ENCODE assay signal across 12 cellular contexts in the genomic region with DNA sequence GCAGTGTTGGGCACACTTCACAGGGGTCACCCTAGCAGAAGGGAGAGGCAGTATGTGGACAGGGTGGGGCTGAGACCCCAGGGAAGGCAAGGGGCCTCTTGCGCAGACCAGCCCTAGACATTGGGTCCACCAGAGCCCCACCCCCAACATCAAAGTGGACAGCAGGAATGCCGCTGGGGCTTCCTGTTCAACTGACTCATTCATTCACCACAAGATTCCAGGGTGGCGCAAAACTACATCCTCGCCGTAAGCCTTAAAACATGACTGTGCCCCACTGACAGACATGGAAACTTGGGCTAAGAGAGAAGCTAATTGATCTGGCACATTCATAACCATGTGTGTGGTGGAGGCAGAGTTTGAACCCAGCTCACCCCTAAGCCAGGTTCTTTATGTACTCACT. TPM values are rescaled to one million over a fixed set of nuclear protein-coding genes. Genes with fewer than 3 reads are reported as not detected.
DNase-seq lines count a peak whose midpoint lies in the region; ATAC-seq and TF ChIP-seq lines count a peak whose summit lies in the region.
"Had no signal": no experiment of that assay in that cellular context is flagged by ENCODE, and none has a peak within 500 bp of the region (broad histone marks: within the 10 kb centered on the region; RNA-seq: fewer than 3 reads in every experiment).

No MANE protein-coding gene starts in this region.

- WGBS in HUES64 = 93% methylated on average over 5 of the region's 5 CpGs
- 0% methylated on average over 4 of the region's 5 CpGs for WGBS in mammary epithelial cell (ENCODE audit: low coverage, missing lambda C conversion rate)
- WGBS in endodermal cell (ENCODE audit: insufficient coverage in 1 of 2, insufficient read length in 1 of 2), 2 experiments = 97 to 100% methylated on average over 2 to 5 of the region's 5 CpGs

- in situ Hi-C loops in mammary epithelial cell (cut with MboI; ENCODE audit: low sequenced_read_pairs in 2 of 2) = no loop called here

- TF ChIP-seq CTCF in mammary epithelial cell (conservative IDR thresholded peaks at IDR 0.05 in 1 of 2, IDR thresholded peaks at IDR 0.05 in 1 of 2; ENCODE audit: extremely low read depth in 1 of 2, insufficient read depth in 1 of 2, low read depth in 1 of 2, low read length in 2 of 2) (no peak), natural killer cell (IDR thresholded peaks at IDR 0.05) (no peak), endodermal cell (conservative IDR thresholded peaks at IDR 0.05) (no peak)

- no peaks in the 10 kb centered on the region for H4K20me1 ChIP-seq in mammary epithelial cell (ENCODE audit: insufficient read depth, low read length)

- H3K27me3 ChIP-seq in HUES64 (ENCODE audit: insufficient read depth, low read length) = no peaks in the 10 kb centered on the region
- H3K27me3 ChIP-seq in mammary epithelial cell (ENCODE audit: insufficient read depth, low read length) = no peaks in the 10 kb centered on the region
- H3K27me3 ChIP-seq in endodermal cell (ENCODE audit: control insufficient read depth, insufficient read depth, low read length, poor library complexity, severe bottlenecking) = no peaks in the 10 kb centered on the region
- H3K27me3 ChIP-seq: uterus had no signal

- H3K4me3 ChIP-seq in HUES64 (ENCODE audit: low read length) (no peak overlapping the region), mammary epithelial cell (replicated peaks in 1 of 3; ENCODE audit: insufficient read depth in 1 of 3, low read depth in 2 of 3, low read length in 3 of 3) (no peak overlapping the region), endodermal cell (ENCODE audit: low read length) (no peak overlapping the region)
- H3K4me3 ChIP-seq: coronary artery, uterus had no signal

- H3K4me3 Mint-ChIP-seq in natural killer cell (no peak overlapping the region), endodermal cell (no peak overlapping the region)
- H3K4me3 Mint-ChIP-seq: CD4-positive, CD25-positive, alpha-beta regulatory T cell had no signal

- peak; percentile 92 for DNase-seq in AG08396 (ENCODE audit: low spot score)
- peak; percentile 95 for DNase-seq in mammary epithelial cell
- DNase-seq in kidney tubule cell (ENCODE audit: low spot score) = peak; percentile 81
- DNase-seq in NCI-H2029 (lab: John Stamatoyannopoulos, UW) = no peak
- no peak for DNase-seq in natural killer cell
- DNase-seq in endodermal cell = no peak
- DNase-seq in activated CD4-positive, alpha-beta T cell treated with anti-CD3 and anti-CD28 coated beads for 48 hours = no peak
- DNase-seq: CD4-positive, CD25-positive, alpha-beta regulatory T cell; NCI-H748 treated with DMSO at 0.1 percent for 48 hours; uterus had no signal

- H3K27me3 Mint-ChIP-seq in natural killer cell (ENCODE audit: low read depth in 2 of 2) = peaks cover 0 to 8% of the 10 kb centered on the region in 2 donors
- H3K27me3 Mint-ChIP-seq in endodermal cell (ENCODE audit: insufficient read depth) = no peaks in the 10 kb centered on the region

- 0 out of 2 replicates have a peak overlapping the region, but pooled peaks have one; percentile 14 for H3K9ac ChIP-seq in HUES64 (ENCODE audit: low read depth, low read length)
- no peak overlapping the region for H3K9ac ChIP-seq in mammary epithelial cell (ENCODE audit: insufficient read depth, low read length)
- H3K9ac ChIP-seq in endodermal cell (ENCODE audit: extremely low read depth, low read length, poor library complexity, severe bottlenecking) = no peak overlapping the region

- no peak for ATAC-seq in natural killer cell

- H3K36me3 ChIP-seq in HUES64 (ENCODE audit: insufficient read depth, low read length) = no peaks in the 10 kb centered on the region
- H3K36me3 ChIP-seq in mammary epithelial cell (ENCODE audit: insufficient read depth, low read length) = peaks cover 31% of the 10 kb centered on the region
- no peaks in the 10 kb centered on the region for H3K36me3 ChIP-seq in endodermal cell (ENCODE audit: control insufficient read depth, insufficient read depth, low read length)
- H3K36me3 ChIP-seq: uterus had no signal

- intact Hi-C loops in mammary epithelial cell (cut with micrococcal nuclease) (loop anchor here (1.0 kb wide), 2 partner anchors 11 to 20 kb away; no protein-coding TSS in a partner anchor), natural killer cell (cut with micrococcal nuclease) (no loop called here)

- H3K4me1 Mint-ChIP-seq in natural killer cell (peaks cover 0 to 9% of the 10 kb centered on the region in 2 donors), endodermal cell (no peaks in the 10 kb centered on the region)

- no peaks in the 10 kb centered on the region for H3K36me3 Mint-ChIP-seq in natural killer cell
- no peaks in the 10 kb centered on the region for H3K36me3 Mint-ChIP-seq in endodermal cell (ENCODE audit: low read depth)
- H3K36me3 Mint-ChIP-seq: CD4-positive, CD25-positive, alpha-beta regulatory T cell had no signal

- H3K9me3 Mint-ChIP-seq in natural killer cell = no peaks in the 10 kb centered on the region
- no peaks in the 10 kb centered on the region for H3K9me3 Mint-ChIP-seq in endodermal cell
- H3K9me3 Mint-ChIP-seq: CD4-positive, CD25-positive, alpha-beta regulatory T cell had no signal

- no TSS peak for BruUV-seq in mammary epithelial cell (replicated peaks; lab: Mats Ljungman, UMichigan)

- H2AFZ ChIP-seq in mammary epithelial cell (ENCODE audit: low read depth, low read length) = no peak overlapping the region

- H3K79me2 ChIP-seq in mammary epithelial cell (ENCODE audit: insufficient read depth, low read length) = no peaks in the 10 kb centered on the region

- dilution Hi-C loops in mammary epithelial cell (cut with HindIII; ENCODE audit: low sequenced_read_pairs) = no loop called here

- peak overlapping the region; percentile 39 for H3K4me2 ChIP-seq in mammary epithelial cell (ENCODE audit: insufficient read depth, low read depth, low read length)

- H3K27ac ChIP-seq in HUES64 (ENCODE audit: low read depth, low read length) (peak overlapping the region; percentile 45; the same call in 1 of the 2 replicates), mammary epithelial cell (ENCODE audit: insufficient read depth, low read depth, low read length) (peak overlapping the region; percentile 2), endodermal cell (ENCODE audit: low read depth, low read length) (no peak overlapping the region)
- H3K27ac ChIP-seq: coronary artery, uterus had no signal

- H3K27ac Mint-ChIP-seq in natural killer cell = no peak overlapping the region
- no peak overlapping the region for H3K27ac Mint-ChIP-seq in endodermal cell

- peaks cover 7% of the 10 kb centered on the region; the same call in 1 of the 2 replicates for H3K4me1 ChIP-seq in HUES64 (ENCODE audit: insufficient read depth, low read length)
- H3K4me1 ChIP-seq in mammary epithelial cell (ENCODE audit: insufficient read depth, low read length) = peaks cover 20% of the 10 kb centered on the region
- no peaks in the 10 kb centered on the region for H3K4me1 ChIP-seq in endodermal cell (ENCODE audit: control insufficient read depth, insufficient read depth, low read length)
- H3K4me1 ChIP-seq: uterus had no signal

- H3K9me3 ChIP-seq in HUES64 (ENCODE audit: insufficient read depth, low read depth, low read length) (no peaks in the 10 kb centered on the region), mammary epithelial cell (replicated peaks; ENCODE audit: insufficient read depth, low read length) (no peaks in the 10 kb centered on the region), endodermal cell (ENCODE audit: control insufficient read depth, low read length) (no peaks in the 10 kb centered on the region)
- H3K9me3 ChIP-seq: uterus had no signal

- CTCF ChIA-PET in mammary epithelial cell (lab: Charles Lee; ENCODE audit: low non-redundant PET) = no interaction called here

RNA-seq across cellular contexts. Expression of a gene that starts 14.0 kb away (rescaled TPM):
- polyA plus RNA-seq in HUES64 (2013, experiment 1 of 2) = 4.0 TPM
- polyA plus RNA-seq in HUES64 (2013, experiment 2 of 2) = 3.9 TPM
- total RNA-seq in mammary epithelial cell = 100 to 1,000 TPM; 121 to 146 TPM
- polyA plus RNA-seq in mammary epithelial cell = 32.8 TPM
- polyA minus RNA-seq in mammary epithelial cell = 57.1 TPM
- total RNA-seq in natural killer cell = under 1 TPM in 1 of 3 donors, not detected in 2; 0.14 TPM
- 1 to 10 TPM; 7.4 to 9.9 TPM for total RNA-seq in endodermal cell
- polyA plus RNA-seq in endodermal cell (2013, experiment 1 of 2) = 3.6 TPM
- 2.7 TPM for polyA plus RNA-seq in endodermal cell (2013, experiment 2 of 2)
- total RNA-seq: CD4-positive, CD25-positive, alpha-beta regulatory T cell had no signal
- polyA plus RNA-seq: CD4-positive, CD25-positive, alpha-beta regulatory T cell had no signal

RNA-seq across cellular contexts. Expression of a gene that starts 45.1 kb away (rescaled TPM):
- polyA plus RNA-seq in HUES64 (2013, experiment 1 of 2) = 41.1 TPM
- 39.9 TPM for polyA plus RNA-seq in HUES64 (2013, experiment 2 of 2)
- total RNA-seq in mammary epithelial cell (10 to 100 TPM; 58.6 to 78.0 TPM), natural killer cell (10 to 100 TPM; 48.9 to 62.8 (median 49.9) TPM), endodermal cell (10 to 100 TPM; 51.4 to 59.1 TPM)
- 106 TPM for polyA plus RNA-seq in mammary epithelial cell
- polyA minus RNA-seq in mammary epithelial cell = 81.6 TPM
- polyA plus RNA-seq in endodermal cell (2013, experiment 1 of 2) = 60.4 TPM
- 61.7 TPM for polyA plus RNA-seq in endodermal cell (2013, experiment 2 of 2)

Comparison
In these comparisons a context has a peak if more than half of its experiments do, and no peak if none do; other contexts are left out.
1. DNase-seq: peak in AG08396 (single experiment), mammary epithelial cell (single experiment) and kidney tubule cell (single experiment); none in NCI-H2029 (single experiment), natural killer cell (single experiment), endodermal cell (single experiment) and activated CD4-positive, alpha-beta T cell treated with anti-CD3 and anti-CD28 coated beads for 48 hours (single experiment).
2. RNA of a gene that starts 14.0 kb away (total RNA-seq): 121 to 146 TPM in mammary epithelial cell; 7.4 to 9.9 TPM in endodermal cell and 0.14 TPM in natural killer cell; every median in the first group is over 10 times any median in the second.